Comparison of ENCODE assay signal across 10 cellular contexts in genomic region chr12:14261096-14261495, GRCh38.
A peak's percentile ranks its signal among the peaks of the same experiment; 100 is the strongest.
DNase-seq lines count a peak whose midpoint lies in the region; ATAC-seq and TF ChIP-seq lines count a peak whose summit lies in the region.
"Had no signal": no experiment of that assay in that cellular context is flagged by ENCODE, and none has a peak within 500 bp of the region (broad histone marks: within the 10 kb centered on the region; RNA-seq: fewer than 3 reads in every experiment).

No MANE protein-coding gene starts in this region.

- no peak overlapping the region for H2AFZ ChIP-seq in PC-9

- H3K36me3 Mint-ChIP-seq in mesothelial cell of epicardium = peaks cover 22% of the 10 kb centered on the region

- no peak overlapping the region for H3K9ac ChIP-seq in duodenal mucosa (ENCODE audit: low read depth in 1 of 2, low read length in 2 of 2)

- H3K9me3 ChIP-seq in PC-9 (ENCODE audit: insufficient read depth, low read depth) (peaks cover 8% of the 10 kb centered on the region; the same call in 1 of the 2 replicates), duodenal mucosa (ENCODE audit: control insufficient read depth in 1 of 2, low read length in 2 of 2) (peaks cover 0 to 6% of the 10 kb centered on the region in 2 donors)

- H3K27me3 Mint-ChIP-seq in mesothelial cell of epicardium (ENCODE audit: low read depth) = no peaks in the 10 kb centered on the region
- H3K27me3 Mint-ChIP-seq: activated CD4-positive, alpha-beta T cell treated with anti-CD3 and anti-CD28 coated beads for 36 hours had no signal

- DNase-seq in PC-9 (no peak), mesothelial cell of epicardium (ENCODE audit: low spot score in 2 of 2, unreplicated experiment in 2 of 2) (no peak), substantia nigra (lab: John Stamatoyannopoulos, UW) (no peak), NCI-H526 treated with DMSO at 0.1 percent for 48 hours (lab: John Stamatoyannopoulos, UW) (no peak), islet precursor cell (no peak), OCI-M2 (lab: John Stamatoyannopoulos, UW; ENCODE audit: unreplicated experiment) (no peak)
- DNase-seq: activated CD4-positive, alpha-beta T cell treated with anti-CD3 and anti-CD28 coated beads for 36 hours; NCI-H1694 had no signal

- peaks cover 19% of the 10 kb centered on the region for H3F3A ChIP-seq in PC-9 (ENCODE audit: insufficient read depth, low read depth)

- ATAC-seq in HG02763 (IDR thresholded peaks at IDR 0.05; ENCODE audit: unreplicated experiment) = no peak
- ATAC-seq: activated CD4-positive, alpha-beta T cell treated with anti-CD3 and anti-CD28 coated beads for 36 hours had no signal

- H4K20me1 ChIP-seq in PC-9 (ENCODE audit: insufficient read depth) = no peaks in the 10 kb centered on the region

- H3K36me3 ChIP-seq in PC-9 (ENCODE audit: low read depth) = no peaks in the 10 kb centered on the region
- H3K36me3 ChIP-seq in duodenal mucosa (ENCODE audit: control insufficient read depth in 1 of 2, insufficient read depth in 2 of 2, low read length in 2 of 2) = no peaks in the 10 kb centered on the region

- intact Hi-C loops in PC-9 (cut with micrococcal nuclease; ENCODE audit: unreplicated experiment) = no loop called here

- peaks cover 56% of the 10 kb centered on the region for H3K4me1 Mint-ChIP-seq in mesothelial cell of epicardium

- H3K27ac ChIP-seq in PC-9 = no peak overlapping the region
- H3K27ac ChIP-seq in duodenal mucosa (ENCODE audit: low read depth, low read length) = peak overlapping the region; percentile 82
- peak overlapping the region; percentile 85 for H3K27ac ChIP-seq in substantia nigra (ENCODE audit: low read depth, low read length, poor library complexity, severe bottlenecking)

- peak overlapping the region; percentile 97 for H3K27ac Mint-ChIP-seq in mesothelial cell of epicardium
- H3K27ac Mint-ChIP-seq: activated CD4-positive, alpha-beta T cell treated with anti-CD3 and anti-CD28 coated beads for 36 hours had no signal

- H3K4me1 ChIP-seq in PC-9 (replicated peaks; ENCODE audit: insufficient read depth) = peaks cover 42% of the 10 kb centered on the region
- peaks cover 32 to 34% of the 10 kb centered on the region in 2 donors for H3K4me1 ChIP-seq in duodenal mucosa (ENCODE audit: control insufficient read depth in 1 of 2, insufficient read depth in 2 of 2, low read length in 2 of 2)

- CTCF ChIA-PET in PC-9 (lab: Charles Lee) = no interaction called here

- TSS peak; percentile 63 for BruUV-seq in PC-9 (replicated peaks; lab: Mats Ljungman, UMichigan)

- no peaks in the 10 kb centered on the region for H3K79me2 ChIP-seq in PC-9 (ENCODE audit: low read depth)

- H3K4me2 ChIP-seq in PC-9 = peak overlapping the region; percentile 15; the same call in 1 of the 2 replicates

- H3K4me3 ChIP-seq in PC-9 (no peak overlapping the region), duodenal mucosa (ENCODE audit: low read depth in 1 of 2, low read length in 2 of 2) (peak overlapping the region in 1 of 2 donors; percentile 38)

- TF ChIP-seq CTCF in PC-9 (conservative IDR thresholded peaks at IDR 0.05) (no peak), mesothelial cell of epicardium (IDR thresholded peaks at IDR 0.05; ENCODE audit: unreplicated experiment) (no peak)

- H3K4me3 Mint-ChIP-seq in mesothelial cell of epicardium = no peak overlapping the region
- H3K4me3 Mint-ChIP-seq: activated CD4-positive, alpha-beta T cell treated with anti-CD3 and anti-CD28 coated beads for 36 hours had no signal

- POLR2A ChIA-PET in PC-9 (lab: Charles Lee; ENCODE audit: unreplicated experiment) = interaction anchor here (0.7 kb wide), 1 partner anchor 105 kb away, joined by 4 read pairs; the partner anchor contains the start of gene ATF7IP

- peaks cover 29% of the 10 kb centered on the region for H3K9me3 Mint-ChIP-seq in mesothelial cell of epicardium

- H3K9me2 ChIP-seq in PC-9 (ENCODE audit: insufficient read depth) = no peaks in the 10 kb centered on the region

- H3K27me3 ChIP-seq in PC-9 (ENCODE audit: insufficient read depth, low read depth) (no peaks in the 10 kb centered on the region), duodenal mucosa (ENCODE audit: control insufficient read depth in 1 of 2, insufficient read depth in 2 of 2, low read length in 2 of 2) (no peaks in the 10 kb centered on the region)
